ENCODE assay signal across 9 cellular contexts in the genomic region with DNA sequence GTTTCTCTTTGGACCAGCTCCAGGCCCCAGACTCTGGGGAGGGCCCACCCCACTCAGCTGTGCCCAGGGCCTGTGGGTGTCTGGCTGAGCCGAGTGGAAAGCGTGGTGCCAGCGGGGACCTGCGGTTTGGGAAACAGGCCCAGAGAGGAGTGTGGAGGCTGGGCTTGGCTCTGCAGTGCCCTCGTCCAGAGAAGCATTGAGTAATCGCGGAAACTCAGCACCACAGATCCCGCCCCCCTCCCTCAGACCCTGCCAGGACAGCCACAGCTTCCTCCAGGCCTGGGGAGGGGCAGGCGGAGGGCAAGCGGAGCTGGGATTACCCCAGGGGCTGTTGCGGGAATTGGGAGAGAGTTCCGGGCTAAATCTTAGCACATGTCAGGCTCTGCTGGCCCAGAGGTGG. TPM values are rescaled to one million over a fixed set of nuclear protein-coding genes. Genes with fewer than 3 reads are reported as not detected.
DNase-seq lines count a peak whose midpoint lies in the region; ATAC-seq and TF ChIP-seq lines count a peak whose summit lies in the region.
"Had no signal": no experiment of that assay in that cellular context is flagged by ENCODE, and none has a peak within 500 bp of the region (broad histone marks: within the 10 kb centered on the region; RNA-seq: fewer than 3 reads in every experiment).

No MANE protein-coding gene starts in this region.

- ATAC-seq in HG03571 (IDR thresholded peaks at IDR 0.05; ENCODE audit: unreplicated experiment) = no peak
- ATAC-seq in activated CD4-positive, CD25-positive, alpha-beta regulatory T cell treated with anti-CD3 and anti-CD28 coated beads, Interleukin-2, amount 50 U/mL, for 24 hours = no peak
- ATAC-seq in activated CD8-positive, alpha-beta memory T cell treated with anti-CD3 and anti-CD28 coated beads, Interleukin-2, amount 10 ng/mL, durations not matched to agents 7 days and 5 days = no peak

- in situ Hi-C loops in mammary epithelial cell (cut with MboI; ENCODE audit: low sequenced_read_pairs in 2 of 2) = loop anchor here in 1 of 2 donors (5.0 kb wide), 1 partner anchor 50 kb away; the partner anchor contains the start of gene SLC43A2

- no peak overlapping the region for H3K27ac Mint-ChIP-seq in activated CD8-positive, alpha-beta memory T cell treated with anti-CD3 and anti-CD28 coated beads, Interleukin-2, amount 10 ng/mL, durations not matched to agents 7 days and 5 days

- H3K27ac ChIP-seq in KOPT-K1 (ENCODE audit: low read depth, low read length, poor library complexity, severe bottlenecking) (peak overlapping the region; percentile 39), mammary epithelial cell (ENCODE audit: insufficient read depth, low read depth, low read length) (peak overlapping the region; percentile 62), subcutaneous abdominal adipose tissue (ENCODE audit: low read depth, low read length) (peak overlapping the region; percentile 88)
- H3K27ac ChIP-seq: cardiac muscle cell had no signal

- H3K9me3 ChIP-seq in KOPT-K1 (ENCODE audit: insufficient read depth, low read length, poor library complexity, severe bottlenecking) = no peaks in the 10 kb centered on the region
- H3K9me3 ChIP-seq in mammary epithelial cell (replicated peaks; ENCODE audit: insufficient read depth, low read length) = no peaks in the 10 kb centered on the region
- no peaks in the 10 kb centered on the region for H3K9me3 ChIP-seq in subcutaneous abdominal adipose tissue (ENCODE audit: control insufficient read depth in 5 of 5, low read length in 5 of 5)

- no peak overlapping the region for H3K4me3 ChIP-seq in mammary epithelial cell (replicated peaks in 1 of 3; ENCODE audit: insufficient read depth in 1 of 3, low read depth in 2 of 3, low read length in 3 of 3)
- peak overlapping the region in 2 of 5 donors; percentile 22 to 29 for H3K4me3 ChIP-seq in subcutaneous abdominal adipose tissue (ENCODE audit: low read depth in 1 of 5, low read length in 5 of 5)
- H3K4me3 ChIP-seq: cardiac muscle cell had no signal

- no peaks in the 10 kb centered on the region for H3K27me3 Mint-ChIP-seq in activated CD8-positive, alpha-beta memory T cell treated with anti-CD3 and anti-CD28 coated beads, Interleukin-2, amount 10 ng/mL, durations not matched to agents 7 days and 5 days

- H3K79me2 ChIP-seq in mammary epithelial cell (ENCODE audit: insufficient read depth, low read length) = no peaks in the 10 kb centered on the region

- no TSS peak for BruUV-seq in mammary epithelial cell (replicated peaks; lab: Mats Ljungman, UMichigan)

- H3K27me3 ChIP-seq in mammary epithelial cell (ENCODE audit: insufficient read depth, low read length) = no peaks in the 10 kb centered on the region
- H3K27me3 ChIP-seq in subcutaneous abdominal adipose tissue (ENCODE audit: control insufficient read depth in 5 of 5, insufficient read depth in 4 of 5, low read length in 5 of 5) = no peaks in the 10 kb centered on the region
- H3K27me3 ChIP-seq: cardiac muscle cell had no signal

- H3K9ac ChIP-seq in mammary epithelial cell (ENCODE audit: insufficient read depth, low read length) (no peak overlapping the region), subcutaneous abdominal adipose tissue (ENCODE audit: low read length in 5 of 5) (peak overlapping the region in 3 of 5 donors; percentile 69 to 80 (median 73))

- DNase-seq in AG08396 (ENCODE audit: low spot score) (peak; percentile 94), mammary epithelial cell (peak; percentile 92), left kidney (ENCODE audit: low read depth, low spot score) (peak; percentile 33)
- DNase-seq in activated CD8-positive, alpha-beta memory T cell treated with anti-CD3 and anti-CD28 coated beads, Interleukin-2, amount 10 ng/mL, durations not matched to agents 7 days and 5 days = no peak

- intact Hi-C loops in mammary epithelial cell (cut with micrococcal nuclease) = loop anchor here (10.0 kb wide), 1 partner anchor 208 kb away; no protein-coding TSS in a partner anchor

- H3K9me3 Mint-ChIP-seq in activated CD8-positive, alpha-beta memory T cell treated with anti-CD3 and anti-CD28 coated beads, Interleukin-2, amount 10 ng/mL, durations not matched to agents 7 days and 5 days (ENCODE audit: low read depth) = no peaks in the 10 kb centered on the region

- H3K4me1 Mint-ChIP-seq in activated CD8-positive, alpha-beta memory T cell treated with anti-CD3 and anti-CD28 coated beads, Interleukin-2, amount 10 ng/mL, durations not matched to agents 7 days and 5 days = peaks cover 5% of the 10 kb centered on the region

- H3K4me1 ChIP-seq in mammary epithelial cell (ENCODE audit: insufficient read depth, low read length) (peaks cover 33% of the 10 kb centered on the region), subcutaneous abdominal adipose tissue (ENCODE audit: control insufficient read depth in 5 of 5, insufficient read depth in 5 of 5, low read length in 5 of 5) (peaks cover 6 to 48% (median 39%) of the 10 kb centered on the region in 5 donors)

- peaks cover 5% of the 10 kb centered on the region for H3K36me3 ChIP-seq in KOPT-K1 (ENCODE audit: insufficient read depth, low read length)
- H3K36me3 ChIP-seq in mammary epithelial cell (ENCODE audit: insufficient read depth, low read length) = no peaks in the 10 kb centered on the region
- H3K36me3 ChIP-seq in subcutaneous abdominal adipose tissue (ENCODE audit: control insufficient read depth in 5 of 5, insufficient read depth in 5 of 5, low read length in 5 of 5) = peaks cover 0 to 17% (median 1%) of the 10 kb centered on the region in 5 donors
- H3K36me3 ChIP-seq: cardiac muscle cell had no signal

- dilution Hi-C loops in mammary epithelial cell (cut with HindIII; ENCODE audit: low sequenced_read_pairs) = no loop called here

- CTCF ChIA-PET in mammary epithelial cell (lab: Charles Lee; ENCODE audit: low non-redundant PET) = interaction anchor here (0.5 kb wide), 1 partner anchor 52 kb away, joined by 5 read pairs; no protein-coding TSS in a partner anchor
- CTCF ChIA-PET in activated CD8-positive, alpha-beta memory T cell treated with anti-CD3 and anti-CD28 coated beads, Interleukin-2, amount 10 ng/mL, durations not matched to agents 7 days and 5 days (lab: Charles Lee) = interaction anchor here (0.6 to 6.0 kb wide), 3 partner anchors 54 to 144 kb away, joined by 3 to 89 read pairs (median 3); partner anchors contain the start of gene SLC43A2

- peak overlapping the region; percentile 81 for H2AFZ ChIP-seq in mammary epithelial cell (ENCODE audit: low read depth, low read length)

- H3K36me3 Mint-ChIP-seq in activated CD8-positive, alpha-beta memory T cell treated with anti-CD3 and anti-CD28 coated beads, Interleukin-2, amount 10 ng/mL, durations not matched to agents 7 days and 5 days = no peaks in the 10 kb centered on the region

- 4% methylated on average over 8 of the region's 12 CpGs for WGBS in mammary epithelial cell (ENCODE audit: low coverage, missing lambda C conversion rate)

- H3K4me3 Mint-ChIP-seq in activated CD8-positive, alpha-beta memory T cell treated with anti-CD3 and anti-CD28 coated beads, Interleukin-2, amount 10 ng/mL, durations not matched to agents 7 days and 5 days = no peak overlapping the region

- H4K20me1 ChIP-seq in mammary epithelial cell (ENCODE audit: insufficient read depth, low read length) = no peaks in the 10 kb centered on the region

- no peak for TF ChIP-seq CTCF in mammary epithelial cell (conservative IDR thresholded peaks at IDR 0.05 in 1 of 2, IDR thresholded peaks at IDR 0.05 in 1 of 2; ENCODE audit: extremely low read depth in 1 of 2, insufficient read depth in 1 of 2, low read depth in 1 of 2, low read length in 2 of 2)

- H3K4me2 ChIP-seq in mammary epithelial cell (ENCODE audit: insufficient read depth, low read depth, low read length) = peak overlapping the region; percentile 47

RNA-seq across cellular contexts. Expression of gene PITPNA, which starts 14.6 kb away (rescaled TPM):
- total RNA-seq in mammary epithelial cell = 10 to 100 TPM; 31.2 to 75.3 TPM
- polyA plus RNA-seq in mammary epithelial cell = 46.4 TPM
- polyA minus RNA-seq in mammary epithelial cell = 86.4 TPM
- 10 to 100 TPM; 42.1 to 69.1 TPM for total RNA-seq in activated CD8-positive, alpha-beta memory T cell treated with anti-CD3 and anti-CD28 coated beads, Interleukin-2, amount 10 ng/mL, durations not matched to agents 7 days and 5 days

RNA-seq across cellular contexts. Expression of gene SLC43A2, which starts 51.4 kb away (rescaled TPM):
- 10 to 100 TPM; 11.5 to 34.3 TPM for total RNA-seq in mammary epithelial cell
- 13.0 TPM for polyA plus RNA-seq in mammary epithelial cell
- 12.4 TPM for polyA minus RNA-seq in mammary epithelial cell
- total RNA-seq in activated CD8-positive, alpha-beta memory T cell treated with anti-CD3 and anti-CD28 coated beads, Interleukin-2, amount 10 ng/mL, durations not matched to agents 7 days and 5 days = 1 to 10 TPM in 1 of 2 experiments, under 1 TPM in 1; 0.55 to 1.3 TPM

Comparison
In these comparisons a context has a peak if more than half of its experiments do, and no peak if none do; other contexts are left out.
1. RNA of gene SLC43A2, which starts 51.4 kb away (total RNA-seq): 11.5 to 34.3 TPM in mammary epithelial cell; 0.55 to 1.3 TPM in activated CD8-positive, alpha-beta memory T cell treated with anti-CD3 and anti-CD28 coated beads, Interleukin-2, amount 10 ng/mL, durations not matched to agents 7 days and 5 days; every median in the first group is over 4 times any median in the second.
2. Peak in every context shown above with its lines, with median percentiles within 50 percentile points of each other: H3K27ac ChIP-seq.